In the genomic region with DNA sequence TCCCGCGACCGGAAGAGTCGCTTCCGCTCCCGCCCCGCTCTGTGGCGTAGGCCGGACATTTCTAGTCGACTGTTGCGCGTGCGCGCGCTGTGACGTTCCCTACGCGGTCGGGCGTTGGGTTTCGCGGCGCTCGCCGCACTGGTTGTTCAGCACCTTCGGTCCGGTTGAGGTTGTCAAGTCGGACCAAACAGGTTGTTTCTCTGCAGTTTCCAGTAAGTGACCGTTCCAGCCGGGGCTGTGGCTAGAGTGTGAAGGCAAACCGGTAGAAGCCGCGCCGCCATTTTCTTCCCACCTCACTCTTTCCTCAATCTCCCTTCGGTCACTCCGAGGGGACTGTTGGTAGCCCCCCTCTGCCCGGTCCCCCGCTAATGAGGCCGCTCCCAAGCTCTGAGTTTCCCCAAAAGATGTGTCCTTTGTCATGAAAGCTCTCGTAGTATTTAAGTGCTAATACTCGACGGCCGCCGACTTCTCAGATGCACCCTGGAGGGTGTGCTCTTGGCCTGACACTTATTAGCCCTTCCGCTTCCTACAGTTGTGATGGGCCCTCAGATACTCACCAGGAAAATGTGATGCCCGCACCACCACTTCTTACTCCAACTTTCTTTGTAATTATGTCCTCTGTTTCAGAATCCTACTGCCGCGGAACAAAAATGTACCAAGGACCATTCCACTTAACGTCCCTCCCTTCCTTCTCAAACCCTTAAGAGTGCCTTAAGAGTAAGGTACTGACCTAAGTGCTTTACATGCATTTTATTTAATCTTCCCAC, we compare ENCODE assay signal across 8 cellular contexts. TPM values are rescaled to one million over a fixed set of nuclear protein-coding genes. Genes with fewer than 3 reads are reported as not detected.
DNase-seq lines count a peak whose midpoint lies in the region; ATAC-seq and TF ChIP-seq lines count a peak whose summit lies in the region.

No MANE protein-coding gene starts in this region.

- H3K36me3 ChIP-seq in colonic mucosa, result no peaks in the 10 kb centered on the region

- no peaks in the 10 kb centered on the region for H3K9me3 ChIP-seq in colonic mucosa

- TF ChIP-seq CTCF in AG10803 (conservative IDR thresholded peaks at IDR 0.05; ENCODE audit: low read length), result no peak
- no peak for TF ChIP-seq CTCF in colonic mucosa (IDR thresholded peaks at IDR 0.05)

- DNase-seq in AG10803 (ENCODE audit: low read depth) (peak; percentile 91), NCI-H510A treated with DMSO at 0.1 percent for 48 hours (lab: John Stamatoyannopoulos, UW) (peak; percentile 87), colonic mucosa (peak; percentile 97)
- peak; percentile 85 for DNase-seq in activated CD4-positive, alpha-beta T cell treated with anti-CD3 and anti-CD28 coated beads for 48 hours
- DNase-seq in stimulated activated CD4-positive, alpha-beta T cell treated with anti-CD3 and anti-CD28 coated beads, Interleukin-1b, Interleukin-23, amount 100 ng/mL, for 1 hour (ENCODE audit: low read depth in 2 of 2), result peak; percentile 46 to 49

- peak overlapping the region; percentile 94 to 95 for H3K9ac ChIP-seq in colonic mucosa (ENCODE audit: low read depth in 2 of 2, low read length in 2 of 2)

- H3K27me3 ChIP-seq in colonic mucosa (no peaks in the 10 kb centered on the region), layer of hippocampus (ENCODE audit: control insufficient read depth, insufficient read depth, low read length) (no peaks in the 10 kb centered on the region)

- peak; percentile 97 for ATAC-seq in GM19035 (IDR thresholded peaks at IDR 0.05; ENCODE audit: unreplicated experiment)
- ATAC-seq in HG03280 (IDR thresholded peaks at IDR 0.05; ENCODE audit: unreplicated experiment), result peak; percentile 97

- H3K4me3 ChIP-seq in AG10803 (ENCODE audit: low read length), result peak overlapping the region; percentile 79
- H3K4me3 ChIP-seq in colonic mucosa, result peak overlapping the region; percentile 60

- H3K27ac ChIP-seq in colonic mucosa (peak overlapping the region; percentile 98), layer of hippocampus (ENCODE audit: low read depth, low read length) (peak overlapping the region; percentile 86)

- no peaks in the 10 kb centered on the region for H3K4me1 ChIP-seq in colonic mucosa

- intact Hi-C loops in colonic mucosa (cut with DNase I), result no loop called here

RNA-seq across cellular contexts. Expression of a gene that starts 56.3 kb away (rescaled TPM):
- total RNA-seq in colonic mucosa, result 10 to 100 TPM; 13.9 to 14.5 TPM

Comparison
In these comparisons a context has a peak if more than half of its experiments do, and no peak if none do; other contexts are left out.
1. Peak in every context shown above with its lines: DNase-seq, ATAC-seq, H3K4me3 ChIP-seq and H3K27ac ChIP-seq.